Comparison of ENCODE assay signal across 14 cellular contexts in the genomic region with DNA sequence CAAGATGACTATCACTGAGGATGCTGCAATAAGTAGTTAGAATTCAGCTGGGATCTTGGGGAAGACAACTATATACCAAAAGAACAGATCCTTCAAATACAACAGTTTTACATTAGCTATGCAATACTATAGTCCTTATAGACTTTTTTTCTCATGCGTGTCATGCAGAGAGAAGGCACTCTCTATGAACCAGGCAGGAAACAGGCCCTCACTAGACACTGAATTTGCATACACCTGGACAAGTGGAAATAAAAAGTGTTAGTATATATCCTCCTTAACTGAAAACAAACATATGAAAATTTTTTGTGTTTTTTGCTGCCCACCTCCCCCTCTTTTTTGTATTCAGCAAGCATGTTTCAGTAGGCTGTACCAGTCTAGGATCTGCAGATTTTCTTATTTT. TPM values are rescaled to one million over a fixed set of nuclear protein-coding genes. Genes with fewer than 3 reads are reported as not detected.
DNase-seq lines count a peak whose midpoint lies in the region; ATAC-seq and FAIRE-seq lines count a peak whose summit lies in the region.
"Had no signal": no experiment of that assay in that cellular context is flagged by ENCODE, and none has a peak within 500 bp of the region (broad histone marks: within the 10 kb centered on the region; RNA-seq: fewer than 3 reads in every experiment).

No MANE protein-coding gene starts in this region.

- no peak overlapping the region for H3K4me3 ChIP-seq in SK-N-MC
- H3K4me3 ChIP-seq: upper lobe of left lung had no signal

- H3K27ac ChIP-seq in SK-N-MC: peak overlapping the region; percentile 96
- H3K27ac ChIP-seq: upper lobe of left lung had no signal

- H3K9me3 ChIP-seq in SK-N-MC (ENCODE audit: low read depth, low read length): 0 out of 2 replicates have a peak, but pooled peaks cover 3% of the 10 kb centered on the region
- H3K9me3 ChIP-seq: upper lobe of left lung had no signal

- peaks cover 50% of the 10 kb centered on the region for H3K36me3 ChIP-seq in SK-N-MC (ENCODE audit: insufficient read depth, low read length)

- ATAC-seq in GM21526 (IDR thresholded peaks at IDR 0.05; ENCODE audit: low FRiP score, unreplicated experiment) (peak; percentile 97), HG03135 (IDR thresholded peaks at IDR 0.05; ENCODE audit: unreplicated experiment) (peak; percentile 97)

- H3K9ac ChIP-seq in SK-N-MC (ENCODE audit: insufficient read length): no peak overlapping the region

- FAIRE-seq in GM18507 (lab: Jason Lieb, UNC) (peak; percentile 82), frontal cortex (lab: Jason Lieb, UNC) (no peak), urothelium cell line (lab: Jason Lieb, UNC) (no peak)

- DNase-seq in GM18507 (ENCODE audit: extremely low spot score, insufficient read length, low read depth): no peak
- DNase-seq in SK-N-MC (ENCODE audit: low read depth, low spot score): no peak
- DNase-seq in NCI-H446 treated with DMSO at 0.1 percent for 48 hours (lab: John Stamatoyannopoulos, UW): no peak
- no peak for DNase-seq in activated CD8-positive, alpha-beta memory T cell treated with anti-CD3 and anti-CD28 coated beads for 24 hours
- DNase-seq in frontal cortex (ENCODE audit: low spot score in 2 of 2): no peak
- no peak for DNase-seq in urothelium cell line (ENCODE audit: low spot score)
- DNase-seq: activated naive CD4-positive, alpha-beta T cell treated with anti-CD3 and anti-CD28 coated beads for 36 hours; effector CD8-positive, alpha-beta T cell; GDM1; NCI-H82; stimulated activated CD4-positive, alpha-beta T cell treated with anti-CD3 and anti-CD28 coated beads, Interleukin-2, amount 100 ng/mL, for 24 hours; upper lobe of left lung had no signal

RNA-seq across cellular contexts. Expression of gene TMCO1, which starts 29.9 kb away (rescaled TPM):
- total RNA-seq in frontal cortex: 55.4 TPM

RNA-seq across cellular contexts. Expression of gene ALDH9A1, which starts 40.4 kb away (rescaled TPM):
- total RNA-seq in frontal cortex: 63.6 TPM
